ENCODE assay signal across 1 cellular context in the genomic region with DNA sequence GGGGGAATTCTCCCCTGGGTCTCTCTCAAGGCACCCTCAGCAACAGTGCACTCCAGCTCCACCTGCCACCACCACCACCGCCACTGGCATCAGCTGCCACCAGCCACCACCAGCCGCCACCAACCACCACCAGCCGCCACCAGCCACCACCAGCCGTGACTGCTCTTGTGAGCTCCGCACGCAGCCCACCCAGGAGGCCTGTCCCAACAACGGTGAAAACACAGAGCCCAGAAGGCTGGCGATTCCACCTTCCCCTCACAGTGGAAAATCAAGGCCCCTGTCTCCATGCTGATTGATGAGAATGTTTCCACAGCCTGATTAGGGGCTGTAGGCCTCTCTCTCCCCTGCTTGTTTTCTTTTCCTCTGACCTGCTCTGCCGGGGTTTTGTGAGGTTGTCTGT.
A peak's percentile ranks its signal among the peaks of the same experiment; 100 is the strongest.
TF ChIP-seq lines count a peak whose summit lies in the region.

No MANE protein-coding gene starts in this region.

TF ChIP-seq in H1, 55 proteins besides CTCF, POLR2A, EP300 and RAD21:
- TF ChIP-seq SP1 (IDR thresholded peaks at IDR 0.05; ENCODE audit: low read depth, low read length): no peak
- TF ChIP-seq HDAC2 (IDR thresholded peaks at IDR 0.05; ENCODE audit: borderline replicate concordance in 1 of 2, low read depth in 2 of 2, low read length in 2 of 2): no peak
- no peak for TF ChIP-seq BACH1 (IDR thresholded peaks at IDR 0.05; ENCODE audit: low read length)
- TF ChIP-seq SAP30 (IDR thresholded peaks at IDR 0.05; ENCODE audit: insufficient read depth, insufficient replicate concordance, low read length): no peak
- no peak for TF ChIP-seq SUZ12 (IDR thresholded peaks at IDR 0.05; ENCODE audit: low read length)
- TF ChIP-seq POU5F1 (IDR thresholded peaks at IDR 0.05; ENCODE audit: low read depth, low read length): no peak
- TF ChIP-seq EGR1 (IDR thresholded peaks at IDR 0.05; ENCODE audit: borderline replicate concordance, low read depth, low read length): peak; percentile 46; the same call in 1 of the 2 replicates
TF ChIP-seq in H1: peak in this region for 1.
